ENCODE assay signal across 1 cellular context in the genomic region with DNA sequence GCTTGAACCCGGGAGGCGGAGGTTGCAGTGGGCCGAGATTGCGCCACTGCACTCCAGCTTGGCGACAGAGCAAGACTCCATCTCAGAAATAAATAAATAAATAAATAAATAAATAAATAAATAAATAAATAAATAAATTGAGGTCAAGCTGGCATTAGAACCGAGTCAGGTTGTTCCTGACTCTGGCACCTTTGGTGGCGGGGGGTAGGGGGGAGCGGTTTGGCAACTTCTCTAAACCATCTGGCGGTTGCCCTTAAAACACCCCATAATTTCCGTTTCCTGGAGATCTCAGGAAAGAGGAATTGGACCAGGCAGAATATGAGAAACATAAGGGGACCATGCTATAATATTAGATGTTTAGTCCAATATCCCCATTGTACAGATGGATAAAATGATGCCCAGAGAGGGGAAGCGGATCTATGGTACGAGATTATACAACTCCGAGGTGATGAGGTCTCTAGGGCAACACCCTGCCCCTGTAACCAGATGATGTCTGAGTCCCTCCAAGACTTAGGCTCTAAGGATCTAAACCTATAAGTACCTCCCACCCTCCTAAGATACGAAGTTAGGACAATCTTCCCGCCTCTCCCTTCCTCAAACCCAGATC.
TF ChIP-seq lines count a peak whose summit lies in the region.

No MANE protein-coding gene starts in this region.

TF ChIP-seq in HepG2, 621 proteins besides CTCF, POLR2A, EP300 and RAD21:
- TF ChIP-seq, protein P1, sequence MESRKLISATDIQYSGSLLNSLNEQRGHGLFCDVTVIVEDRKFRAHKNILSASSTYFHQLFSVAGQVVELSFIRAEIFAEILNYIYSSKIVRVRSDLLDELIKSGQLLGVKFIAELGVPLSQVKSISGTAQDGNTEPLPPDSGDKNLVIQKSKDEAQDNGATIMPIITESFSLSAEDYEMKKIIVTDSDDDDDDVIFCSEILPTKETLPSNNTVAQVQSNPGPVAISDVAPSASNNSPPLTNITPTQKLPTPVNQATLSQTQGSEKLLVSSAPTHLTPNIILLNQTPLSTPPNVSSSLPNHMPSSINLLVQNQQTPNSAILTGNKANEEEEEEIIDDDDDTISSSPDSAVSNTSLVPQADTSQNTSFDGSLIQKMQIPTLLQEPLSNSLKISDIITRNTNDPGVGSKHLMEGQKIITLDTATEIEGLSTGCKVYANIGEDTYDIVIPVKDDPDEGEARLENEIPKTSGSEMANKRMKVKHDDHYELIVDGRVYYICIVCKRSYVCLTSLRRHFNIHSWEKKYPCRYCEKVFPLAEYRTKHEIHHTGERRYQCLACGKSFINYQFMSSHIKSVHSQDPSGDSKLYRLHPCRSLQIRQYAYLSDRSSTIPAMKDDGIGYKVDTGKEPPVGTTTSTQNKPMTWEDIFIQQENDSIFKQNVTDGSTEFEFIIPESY (CRISPR knock-in tag; IDR thresholded peaks at IDR 0.05), result peak; percentile 3; the same call in 1 of the 2 replicates
- TF ChIP-seq, protein P2, sequence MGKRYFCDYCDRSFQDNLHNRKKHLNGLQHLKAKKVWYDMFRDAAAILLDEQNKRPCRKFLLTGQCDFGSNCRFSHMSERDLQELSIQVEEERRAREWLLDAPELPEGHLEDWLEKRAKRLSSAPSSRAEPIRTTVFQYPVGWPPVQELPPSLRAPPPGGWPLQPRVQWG (CRISPR knock-in tag; IDR thresholded peaks at IDR 0.05; ENCODE audit: borderline replicate concordance, low read depth), result no peak
- TF ChIP-seq NAIF1 (CRISPR knock-in tag; IDR thresholded peaks at IDR 0.05; ENCODE audit: borderline replicate concordance) (0 out of 2 replicates have a peak, but pooled peaks have one; percentile 5), ZNF629 (CRISPR knock-in tag; conservative IDR thresholded peaks at IDR 0.05) (peak; percentile 87), SIN3A (IDR thresholded peaks at IDR 0.05; ENCODE audit: borderline replicate concordance, low read depth, low read length) (0 out of 2 replicates have a peak, but pooled peaks have one; percentile 6), SP2 (CRISPR knock-in tag; IDR thresholded peaks at IDR 0.05) (no peak)
- TF ChIP-seq, protein P3, sequence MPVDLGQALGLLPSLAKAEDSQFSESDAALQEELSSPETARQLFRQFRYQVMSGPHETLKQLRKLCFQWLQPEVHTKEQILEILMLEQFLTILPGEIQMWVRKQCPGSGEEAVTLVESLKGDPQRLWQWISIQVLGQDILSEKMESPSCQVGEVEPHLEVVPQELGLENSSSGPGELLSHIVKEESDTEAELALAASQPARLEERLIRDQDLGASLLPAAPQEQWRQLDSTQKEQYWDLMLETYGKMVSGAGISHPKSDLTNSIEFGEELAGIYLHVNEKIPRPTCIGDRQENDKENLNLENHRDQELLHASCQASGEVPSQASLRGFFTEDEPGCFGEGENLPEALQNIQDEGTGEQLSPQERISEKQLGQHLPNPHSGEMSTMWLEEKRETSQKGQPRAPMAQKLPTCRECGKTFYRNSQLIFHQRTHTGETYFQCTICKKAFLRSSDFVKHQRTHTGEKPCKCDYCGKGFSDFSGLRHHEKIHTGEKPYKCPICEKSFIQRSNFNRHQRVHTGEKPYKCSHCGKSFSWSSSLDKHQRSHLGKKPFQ (CRISPR knock-in tag; IDR thresholded peaks at IDR 0.05; ENCODE audit: insufficient replicate concordance), result peak; percentile 48
